Comparison of ENCODE assay signal across 13 cellular contexts in genomic region chr7:94129443-94130140, GRCh38.
DNase-seq lines count a peak whose midpoint lies in the region; ATAC-seq lines count a peak whose summit lies in the region.
"Had no signal": no experiment of that assay in that cellular context is flagged by ENCODE, and none has a peak within 500 bp of the region (broad histone marks: within the 10 kb centered on the region; RNA-seq: fewer than 3 reads in every experiment).

No MANE protein-coding gene starts in this region.

- in situ Hi-C loops in GM23248 (cut with MboI) (no loop called here), SK-MEL-5 (cut with HindIII; ENCODE audit: low pct_unique_long_range_greater_than_20kb, low sequenced_read_pairs) (no loop called here)

- H3K27me3 ChIP-seq in GM23248 (replicated peaks; ENCODE audit: insufficient read depth): no peaks in the 10 kb centered on the region
- H3K27me3 ChIP-seq: sigmoid colon had no signal

- no peaks in the 10 kb centered on the region for H3K9me2 ChIP-seq in GM23248 (ENCODE audit: insufficient read depth)

- H3K27ac ChIP-seq in GM23248: no peak overlapping the region
- H3K27ac ChIP-seq: epithelial cell of prostate, sigmoid colon had no signal

- no peaks in the 10 kb centered on the region for H4K20me1 ChIP-seq in GM23248 (ENCODE audit: insufficient read depth)

- H3K4me3 ChIP-seq in GM23248 (no peak overlapping the region), skeletal muscle cell (ENCODE audit: low read depth, low read length) (no peak overlapping the region)
- H3K4me3 ChIP-seq: sigmoid colon had no signal

- no peak overlapping the region for H3K9ac ChIP-seq in GM23248

- H2AFZ ChIP-seq in GM23248: no peak overlapping the region

- H3K36me3 ChIP-seq in GM23248 (ENCODE audit: low read depth): no peaks in the 10 kb centered on the region
- H3K36me3 ChIP-seq: sigmoid colon had no signal

- H3K4me2 ChIP-seq in GM23248 (ENCODE audit: unreplicated experiment): peak overlapping the region; percentile 47

- no peaks in the 10 kb centered on the region for H3K9me3 ChIP-seq in GM23248 (ENCODE audit: low read depth)
- H3K9me3 ChIP-seq: sigmoid colon had no signal

- 40 to 55% methylated on average over 1 of the region's 1 CpG for WGBS in GM23248 (ENCODE audit: low coverage in 1 of 2, low lambda C conversion rate in 2 of 2, missing lambda C conversion rate in 2 of 2), 2 experiments

- peak; percentile 49 for DNase-seq in GM23248
- peak; percentile 81 for DNase-seq in SK-MEL-5 (ENCODE audit: low read depth, low spot score)
- peak; percentile 89 for DNase-seq in fibroblast of the conjunctiva (ENCODE audit: low read depth)
- DNase-seq in skeletal muscle cell (ENCODE audit: low read depth): peak; percentile 91
- DNase-seq in OCI-M2 (lab: John Stamatoyannopoulos, UW; ENCODE audit: unreplicated experiment): no peak
- DNase-seq in NCI-H526 treated with DMSO at 0.1 percent for 48 hours (lab: John Stamatoyannopoulos, UW): no peak
- DNase-seq: activated CD4-positive, alpha-beta T cell treated with anti-CD3 and anti-CD28 coated beads for 4 hours; activated naive CD4-positive, alpha-beta T cell; H9; NCI-H1436 treated with DMSO at 0.1 percent for 48 hours; sigmoid colon had no signal

- peaks cover 26% of the 10 kb centered on the region for H3K4me1 ChIP-seq in GM23248 (ENCODE audit: insufficient read depth)

- peaks cover 19% of the 10 kb centered on the region; the same call in 1 of the 2 replicates for H3F3A ChIP-seq in GM23248 (ENCODE audit: insufficient read depth)

- no peaks in the 10 kb centered on the region for H3K79me2 ChIP-seq in GM23248 (ENCODE audit: insufficient read depth)

- no peak for ATAC-seq in HG03095 (IDR thresholded peaks at IDR 0.05; ENCODE audit: unreplicated experiment)

Comparison
In these comparisons a context has a peak if more than half of its experiments do, and no peak if none do; other contexts are left out.
1. DNase-seq: peak in GM23248 (single experiment), SK-MEL-5 (single experiment), fibroblast of the conjunctiva (single experiment) and skeletal muscle cell (single experiment); none in OCI-M2 (single experiment) and NCI-H526 treated with DMSO at 0.1 percent for 48 hours (single experiment).